In genomic region chr1:117312453-117313138, GRCh38 we compare ENCODE assay signal across 8 cellular contexts. TPM values are rescaled to one million over a fixed set of nuclear protein-coding genes. Genes with fewer than 3 reads are reported as not detected.
DNase-seq lines count a peak whose midpoint lies in the region; ATAC-seq and TF ChIP-seq lines count a peak whose summit lies in the region.

No MANE protein-coding gene starts in this region.

- H3K9me3 ChIP-seq in heart right ventricle (peaks cover 0 to 5% (median 0%) of the 10 kb centered on the region in 11 donors), right atrium auricular region (peaks cover 0 to 4% of the 10 kb centered on the region in 2 donors)

- intact Hi-C loops in heart right ventricle (cut with DNase I) = no loop called here

- TF ChIP-seq CTCF in heart right ventricle (IDR thresholded peaks at IDR 0.05) (peak in 7 of 9 donors; percentile 29 to 57 (median 40)), right atrium auricular region (IDR thresholded peaks at IDR 0.05) (peak in 1 of 2 donors; percentile 60), fibroblast of villous mesenchyme (IDR thresholded peaks at IDR 0.05; ENCODE audit: insufficient read depth, low read depth, low read length) (peak; percentile 68)

- H3K27ac ChIP-seq in heart right ventricle (no peak overlapping the region), right atrium auricular region (no peak overlapping the region)

- H3K4me3 ChIP-seq in heart right ventricle (no peak overlapping the region), right atrium auricular region (no peak overlapping the region), fibroblast of villous mesenchyme (ENCODE audit: low read depth, low read length) (no peak overlapping the region)

- WGBS in heart right ventricle, 2 donors = 47 to 57% methylated on average over 4 of the region's 4 CpGs

- H3K27me3 ChIP-seq in heart right ventricle (no peaks in the 10 kb centered on the region), right atrium auricular region (no peaks in the 10 kb centered on the region)

- H3K4me1 ChIP-seq in heart right ventricle = no peaks in the 10 kb centered on the region
- no peaks in the 10 kb centered on the region for H3K4me1 ChIP-seq in right atrium auricular region

- H3K36me3 ChIP-seq in heart right ventricle (no peaks in the 10 kb centered on the region), right atrium auricular region (no peaks in the 10 kb centered on the region)

- ATAC-seq in heart right ventricle (no peak), GM21381 (IDR thresholded peaks at IDR 0.05; ENCODE audit: unreplicated experiment) (no peak), HG03135 (IDR thresholded peaks at IDR 0.05; ENCODE audit: unreplicated experiment) (no peak), GM18520 (IDR thresholded peaks at IDR 0.05; ENCODE audit: unreplicated experiment) (no peak)

- DNase-seq in heart right ventricle = no peak
- no peak for DNase-seq in right atrium auricular region (ENCODE audit: low spot score)
- peak; percentile 69 for DNase-seq in OCI-M1 (lab: John Stamatoyannopoulos, UW)
- DNase-seq in fibroblast of villous mesenchyme (ENCODE audit: low read depth) = peak; percentile 43
- no peak for DNase-seq in stimulated activated CD4-positive, alpha-beta T cell treated with anti-CD3 and anti-CD28 coated beads, Interleukin-15, amount 100 ng/mL, for 24 hours

RNA-seq across cellular contexts. Expression of gene MAN1A2, which starts 54.7 kb away (rescaled TPM):
- 10 to 100 TPM; 22.6 to 37.3 (median 26.3) TPM for total RNA-seq in heart right ventricle
- 1 to 10 TPM; 5.1 to 6.4 TPM for polyA plus RNA-seq in heart right ventricle
- total RNA-seq in right atrium auricular region = 10 to 100 TPM; 26.7 to 52.7 TPM
- total RNA-seq in fibroblast of villous mesenchyme = 63.5 and 78.2 TPM in 2 replicates

Comparison
In these comparisons a context has a peak if more than half of its experiments do, and no peak if none do; other contexts are left out.
1. DNase-seq: peak in OCI-M1 (single experiment) and fibroblast of villous mesenchyme (single experiment); none in heart right ventricle (0 of 2), right atrium auricular region (single experiment) and stimulated activated CD4-positive, alpha-beta T cell treated with anti-CD3 and anti-CD28 coated beads, Interleukin-15, amount 100 ng/mL, for 24 hours (single experiment).